Comparison of ENCODE assay signal across 25 cellular contexts in the genomic region with DNA sequence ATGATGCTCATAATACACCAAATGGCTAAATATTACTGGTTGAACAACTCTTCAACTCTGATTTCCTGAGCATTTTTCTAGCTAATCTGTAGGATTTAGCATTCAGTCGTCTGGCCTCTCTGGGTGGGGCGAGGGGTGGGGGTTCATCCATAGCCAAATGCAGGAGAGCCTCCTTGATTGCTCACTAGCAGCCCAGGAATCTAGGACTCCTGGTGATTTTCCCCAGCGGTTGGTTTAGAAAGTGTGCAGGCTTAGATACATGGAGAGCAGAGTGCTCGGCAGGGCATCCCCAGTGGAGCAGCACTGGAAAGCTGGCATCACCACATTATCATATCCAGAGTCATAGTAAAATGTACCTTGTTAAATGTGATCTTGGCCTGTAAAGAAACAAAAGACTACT.
"Had no signal": no experiment of that assay in that cellular context is flagged by ENCODE, and none has a peak within 500 bp of the region (broad histone marks: within the 10 kb centered on the region; RNA-seq: fewer than 3 reads in every experiment).

No MANE protein-coding gene starts in this region.

- H3K4me1 ChIP-seq: colonic mucosa, gastrocnemius medialis, psoas muscle, suprapubic skin had no signal

- H3K36me3 Mint-ChIP-seq: memory B cell, natural killer cell, type B pancreatic cell had no signal

- H3K27me3 ChIP-seq: colonic mucosa, gastrocnemius medialis, ovary, suprapubic skin had no signal

- H3K27ac ChIP-seq: colonic mucosa, epithelial cell of prostate, gastrocnemius medialis, psoas muscle, skin epidermis, suprapubic skin had no signal

- H3K9me3 Mint-ChIP-seq: dendritic cell treated with granulocyte-macrophage colony-stimulating factor and Interleukin-4, amounts not matched to agents 40 ng/mL and 50 ng/mL, for 4 days; endodermal cell; memory B cell; natural killer cell; stimulated activated naive CD8-positive, alpha-beta T cell treated with anti-CD3 and anti-CD28 coated beads, Interleukin-15, amount 100 ng/mL, for 72 hours; type B pancreatic cell had no signal

- H3K27ac Mint-ChIP-seq: dendritic cell treated with granulocyte-macrophage colony-stimulating factor and Interleukin-4, amounts not matched to agents 40 ng/mL and 50 ng/mL, for 4 days; endodermal cell; memory B cell; natural killer cell; type B pancreatic cell had no signal

- DNase-seq: colonic mucosa; effector CD8-positive, alpha-beta T cell; endodermal cell; foreskin fibroblast; gastrocnemius medialis; head of caudate nucleus; natural killer cell; occipital lobe; ovary; posterior cingulate gyrus; psoas muscle; right cardiac atrium; stimulated activated CD4-positive, alpha-beta T cell treated with anti-CD3 and anti-CD28 coated beads, Interleukin-12 subunit alpha, Interleukin-12 subunit beta, amount 100 ng/mL, for 4 hours; stimulated activated CD4-positive, alpha-beta T cell treated with anti-CD3 and anti-CD28 coated beads, Interleukin-1b, Interleukin-23, amount 100 ng/mL, for 48 hours; stimulated activated CD4-positive, alpha-beta T cell treated with anti-CD3 and anti-CD28 coated beads, Interleukin-4, amount 100 ng/mL, for 1 hour; stimulated activated CD8-positive, alpha-beta memory T cell treated with anti-CD3 and anti-CD28 coated beads, Interleukin-4, amount 100 ng/mL, for 48 hours; stimulated activated naive CD4-positive, alpha-beta T cell; stimulated activated naive CD8-positive, alpha-beta T cell treated with anti-CD3 and anti-CD28 coated beads, Interleukin-15, amount 100 ng/mL, for 72 hours had no signal

- H3K4me3 ChIP-seq: colonic mucosa, gastrocnemius medialis, lung, ovary, psoas muscle, skin epidermis, suprapubic skin had no signal

- H3K36me3 ChIP-seq: colonic mucosa, gastrocnemius medialis, ovary, suprapubic skin had no signal

- H3K4me1 Mint-ChIP-seq: memory B cell; natural killer cell; stimulated activated naive CD8-positive, alpha-beta T cell treated with anti-CD3 and anti-CD28 coated beads, Interleukin-15, amount 100 ng/mL, for 72 hours had no signal

- H3K4me3 Mint-ChIP-seq: dendritic cell treated with granulocyte-macrophage colony-stimulating factor and Interleukin-4, amounts not matched to agents 40 ng/mL and 50 ng/mL, for 4 days; endodermal cell; memory B cell; natural killer cell; stimulated activated naive CD8-positive, alpha-beta T cell treated with anti-CD3 and anti-CD28 coated beads, Interleukin-15, amount 100 ng/mL, for 72 hours; type B pancreatic cell had no signal

- H3K9me3 ChIP-seq: colonic mucosa, gastrocnemius medialis, ovary, psoas muscle, suprapubic skin had no signal
